ENCODE assay signal across 3 cellular contexts in genomic region chrX:64977830-64978229, GRCh38.
A peak's percentile ranks its signal among the peaks of the same experiment; 100 is the strongest.
TF ChIP-seq lines count a peak whose summit lies in the region.

No MANE protein-coding gene starts in this region.

TF ChIP-seq in SK-N-SH, 30 proteins besides CTCF, POLR2A, EP300 and RAD21:
- TF ChIP-seq NRF1 (IDR thresholded peaks at IDR 0.05; ENCODE audit: low read depth, low read length) (no peak), FOSL2 (IDR thresholded peaks at IDR 0.05; ENCODE audit: borderline replicate concordance, low read depth) (peak; percentile 54), MXI1 (IDR thresholded peaks at IDR 0.05; ENCODE audit: low read depth, low read length) (no peak), USF2 (IDR thresholded peaks at IDR 0.05; ENCODE audit: borderline replicate concordance, low read depth, low read length) (no peak), MEF2A (IDR thresholded peaks at IDR 0.05; ENCODE audit: borderline replicate concordance, low read depth) (no peak)
TF ChIP-seq in SK-N-SH: peak in this region for 1.

TF ChIP-seq in SK-N-SH treated with all-trans-retinoic acid at 6 μM for 48 hours, 23 proteins besides CTCF, POLR2A, EP300 and RAD21:
- TF ChIP-seq ESRRG (CRISPR knock-in tag; IDR thresholded peaks at IDR 0.05) (no peak), ZFP3 (CRISPR knock-in tag; IDR thresholded peaks at IDR 0.05) (no peak), ZNF8 (CRISPR knock-in tag; IDR thresholded peaks at IDR 0.05) (no peak), PPARA (CRISPR knock-in tag; IDR thresholded peaks at IDR 0.05; ENCODE audit: borderline replicate concordance) (no peak), CSDC2 (CRISPR knock-in tag; IDR thresholded peaks at IDR 0.05) (no peak), ZFP30 (CRISPR knock-in tag; IDR thresholded peaks at IDR 0.05) (no peak), OSR1 (CRISPR knock-in tag; IDR thresholded peaks at IDR 0.05) (no peak), BACH2 (CRISPR knock-in tag; IDR thresholded peaks at IDR 0.05; ENCODE audit: borderline replicate concordance) (no peak), RARB (CRISPR knock-in tag; IDR thresholded peaks at IDR 0.05) (no peak), TCF4 (CRISPR knock-in tag; IDR thresholded peaks at IDR 0.05; ENCODE audit: borderline replicate concordance) (no peak), TSHZ2 (CRISPR knock-in tag; IDR thresholded peaks at IDR 0.05) (no peak), ZNF565 (CRISPR knock-in tag; conservative IDR thresholded peaks at IDR 0.05; ENCODE audit: low read depth) (no peak)
TF ChIP-seq in SK-N-SH treated with all-trans-retinoic acid at 6 μM for 48 hours: peak in this region for 0.

TF ChIP-seq in GM23338, 12 proteins besides CTCF, POLR2A, EP300 and RAD21:
- TF ChIP-seq ZNF114 (CRISPR knock-in tag; IDR thresholded peaks at IDR 0.05) (no peak), NANOG (IDR thresholded peaks at IDR 0.05; ENCODE audit: borderline replicate concordance) (no peak), CREB1 (CRISPR knock-in tag; IDR thresholded peaks at IDR 0.05; ENCODE audit: low read depth) (no peak), STAT1 (IDR thresholded peaks at IDR 0.05; ENCODE audit: unreplicated experiment) (no peak), EZH2phosphoT487 (IDR thresholded peaks at IDR 0.05; ENCODE audit: unreplicated experiment) (no peak), ETS1 (IDR thresholded peaks at IDR 0.05) (no peak), ZNF331 (CRISPR knock-in tag; IDR thresholded peaks at IDR 0.05; ENCODE audit: low read depth) (no peak), EZH2 (IDR thresholded peaks at IDR 0.05; ENCODE audit: low read depth, unreplicated experiment) (no peak), JUNB (IDR thresholded peaks at IDR 0.05; ENCODE audit: unreplicated experiment) (no peak)
